Comparison of ENCODE assay signal across 8 cellular contexts in genomic region chr14:23953116-23953463, GRCh38. TPM values are rescaled to one million over a fixed set of nuclear protein-coding genes. Genes with fewer than 3 reads are reported as not detected.
DNase-seq lines count a peak whose midpoint lies in the region; ATAC-seq, FAIRE-seq and TF ChIP-seq lines count a peak whose summit lies in the region.
"Not testable (repeated sequence)": the region's sequence is repeated elsewhere in the genome, so short reads cannot be mapped to it uniquely, and the experiment has no call there.

No MANE protein-coding gene starts in this region.

- not testable (repeated sequence) for H4K20me1 ChIP-seq in endothelial cell of umbilical vein (replicated peaks; ENCODE audit: control insufficient read depth, extremely low read depth, insufficient read depth, low read length); keratinocyte (ENCODE audit: control insufficient read depth, extremely low read depth, insufficient read depth, low read length); neural progenitor cell (ENCODE audit: low read depth)

- not testable (repeated sequence) for H3F3A ChIP-seq in neural progenitor cell (ENCODE audit: low read depth)

- not testable (repeated sequence) for FAIRE-seq in endothelial cell of umbilical vein (lab: Jason Lieb, UNC); keratinocyte (lab: Jason Lieb, UNC)

- H3K4me3 ChIP-seq in RWPE2 (ENCODE audit: severe bottlenecking) = peak overlapping the region; percentile 73
- peak overlapping the region; percentile 67 to 80 (median 72) for H3K4me3 ChIP-seq in endothelial cell of umbilical vein (replicated peaks in 1 of 3; ENCODE audit: insufficient read depth in 1 of 3, low read depth in 1 of 3, low read length in 3 of 3)
- peak overlapping the region; percentile 80 to 90 (median 81) for H3K4me3 ChIP-seq in keratinocyte (ENCODE audit: control insufficient read depth in 2 of 3, extremely low read depth in 1 of 3, insufficient read depth in 2 of 3, low read depth in 1 of 3, low read length in 3 of 3)
- peak overlapping the region; percentile 83 for H3K4me3 ChIP-seq in neural progenitor cell

- H3K4me2 ChIP-seq in endothelial cell of umbilical vein (ENCODE audit: insufficient read depth, low read length) (peak overlapping the region; percentile 10), keratinocyte (ENCODE audit: control insufficient read depth, extremely low read depth, insufficient read depth, low read depth, low read length) (peak overlapping the region; percentile 76), neural progenitor cell (peak overlapping the region; percentile 87)

- H3K9me3 Mint-ChIP-seq in CD14-positive monocyte = peaks cover 5 to 12% (median 8%) of the 10 kb centered on the region in 7 donors
- not testable (repeated sequence) for H3K9me3 Mint-ChIP-seq in activated naive CD8-positive, alpha-beta T cell treated with anti-CD3 and anti-CD28 coated beads, Interleukin-2, amount 10 ng/mL, durations not matched to agents 7 days and 5 days
- H3K9me3 Mint-ChIP-seq in neural progenitor cell = peaks cover 19% of the 10 kb centered on the region

- dilution Hi-C loops in endothelial cell of umbilical vein (cut with MboI; ENCODE audit: extremely low pct_ligation_motif_present, low sequenced_read_pairs); keratinocyte (cut with MboI; ENCODE audit: extremely low pct_ligation_motif_present, low sequenced_read_pairs): not testable (repeated sequence)

- H3K27ac Mint-ChIP-seq in CD14-positive monocyte (peak overlapping the region in 6 of 7 donors; percentile 8 to 92 (median 83)), neural progenitor cell (peak overlapping the region; percentile 57)
- peak overlapping the region; percentile 86 for H3K27ac Mint-ChIP-seq in activated naive CD8-positive, alpha-beta T cell treated with anti-CD3 and anti-CD28 coated beads, Interleukin-2, amount 10 ng/mL, durations not matched to agents 7 days and 5 days

- H3K27me3 ChIP-seq in RWPE2 (ENCODE audit: insufficient read depth, poor library complexity, severe bottlenecking); endothelial cell of umbilical vein (ENCODE audit: control insufficient read depth in 2 of 2, insufficient read depth in 2 of 2, low read length in 2 of 2); keratinocyte (ENCODE audit: control insufficient read depth, extremely low read depth, insufficient read depth, low read length); neural progenitor cell: not testable (repeated sequence)

- H3K36me3 ChIP-seq in RWPE2 (ENCODE audit: low read depth) = peaks cover 10% of the 10 kb centered on the region
- not testable (repeated sequence) for H3K36me3 ChIP-seq in endothelial cell of umbilical vein (ENCODE audit: control insufficient read depth in 2 of 2, extremely low read depth in 1 of 2, insufficient read depth in 2 of 2, low read length in 2 of 2); keratinocyte (ENCODE audit: control insufficient read depth in 2 of 2, extremely low read depth in 1 of 2, insufficient read depth in 2 of 2, low read length in 2 of 2); neural progenitor cell

- peak; percentile 3 for ATAC-seq in HG03354 (IDR thresholded peaks at IDR 0.05; ENCODE audit: poor library complexity, severe bottlenecking, unreplicated experiment)
- ATAC-seq in RWPE2 (ENCODE audit: low read depth) = peak; percentile 8
- not testable (repeated sequence) for ATAC-seq in activated naive CD8-positive, alpha-beta T cell treated with anti-CD3 and anti-CD28 coated beads, Interleukin-2, amount 10 ng/mL, durations not matched to agents 7 days and 5 days (ENCODE audit: low read depth)

- H3K9ac ChIP-seq in endothelial cell of umbilical vein (replicated peaks; ENCODE audit: extremely low read depth, insufficient read depth, low read length) = not testable (repeated sequence)
- H3K9ac ChIP-seq in keratinocyte (ENCODE audit: control insufficient read depth, extremely low read depth, insufficient read depth, low read length) (peak overlapping the region; percentile 85), neural progenitor cell (peak overlapping the region; percentile 57)

- H3K27ac ChIP-seq in RWPE2 (ENCODE audit: poor library complexity, severe bottlenecking) (peak overlapping the region; percentile 51), temporal lobe (ENCODE audit: low read depth, low read length) (peak overlapping the region; percentile 87)
- not testable (repeated sequence) for H3K27ac ChIP-seq in endothelial cell of umbilical vein (ENCODE audit: insufficient read depth, low read depth, low read length); keratinocyte (ENCODE audit: control insufficient read depth, insufficient read depth, low read length); neural progenitor cell

- POLR2A ChIA-PET in activated naive CD8-positive, alpha-beta T cell treated with anti-CD3 and anti-CD28 coated beads, Interleukin-2, amount 10 ng/mL, durations not matched to agents 7 days and 5 days (lab: Charles Lee) = interaction anchor here (1.2 to 1.5 kb wide), 2 partner anchors 246 to 364 kb away, joined by 3 read pairs; no protein-coding TSS in a partner anchor
- POLR2A ChIA-PET in endothelial cell of umbilical vein (lab: Charles Lee) = not testable (repeated sequence)

- H2AFZ ChIP-seq in endothelial cell of umbilical vein (ENCODE audit: low read depth, low read length) = peak overlapping the region; percentile 95
- peak overlapping the region; percentile 80 for H2AFZ ChIP-seq in keratinocyte (ENCODE audit: control insufficient read depth, low read length)
- H2AFZ ChIP-seq in neural progenitor cell (replicated peaks) = peak overlapping the region; percentile 86

- intact Hi-C loops in CD14-positive monocyte (cut with micrococcal nuclease); endothelial cell of umbilical vein (cut with micrococcal nuclease): not testable (repeated sequence)

- H3K27me3 Mint-ChIP-seq in CD14-positive monocyte (ENCODE audit: low read depth in 3 of 3); activated naive CD8-positive, alpha-beta T cell treated with anti-CD3 and anti-CD28 coated beads, Interleukin-2, amount 10 ng/mL, durations not matched to agents 7 days and 5 days; neural progenitor cell (ENCODE audit: insufficient read depth, low read depth): not testable (repeated sequence)

- peak overlapping the region; percentile 99 to 100 for H3K4me3 Mint-ChIP-seq in CD14-positive monocyte
- H3K4me3 Mint-ChIP-seq in activated naive CD8-positive, alpha-beta T cell treated with anti-CD3 and anti-CD28 coated beads, Interleukin-2, amount 10 ng/mL, durations not matched to agents 7 days and 5 days = peak overlapping the region; percentile 95
- peak overlapping the region; percentile 97 for H3K4me3 Mint-ChIP-seq in neural progenitor cell

- H3K4me1 ChIP-seq in RWPE2 (ENCODE audit: insufficient read depth, poor library complexity, severe bottlenecking); endothelial cell of umbilical vein (ENCODE audit: control insufficient read depth, extremely low read depth, insufficient read depth, low read length); keratinocyte (ENCODE audit: control insufficient read depth, extremely low read depth, insufficient read depth, low read length); neural progenitor cell: not testable (repeated sequence)

- CTCF ChIA-PET in endothelial cell of umbilical vein (lab: Charles Lee) = interaction anchor here (0.9 kb wide), 1 partner anchor 43 kb away, joined by 3 read pairs; no protein-coding TSS in a partner anchor

- H3K9me1 ChIP-seq in endothelial cell of umbilical vein (replicated peaks; ENCODE audit: control insufficient read depth, extremely low read depth, insufficient read depth, low read length); keratinocyte (ENCODE audit: control insufficient read depth, extremely low read depth, insufficient read depth, low read length): not testable (repeated sequence)

- H3K79me2 ChIP-seq in endothelial cell of umbilical vein (ENCODE audit: control insufficient read depth, insufficient read depth, low read length); keratinocyte (ENCODE audit: control insufficient read depth, insufficient read depth, low read length); neural progenitor cell (ENCODE audit: low read depth): not testable (repeated sequence)

- peaks cover 22 to 38% of the 10 kb centered on the region in 2 donors for H3K36me3 Mint-ChIP-seq in CD14-positive monocyte
- peaks cover 11% of the 10 kb centered on the region for H3K36me3 Mint-ChIP-seq in activated naive CD8-positive, alpha-beta T cell treated with anti-CD3 and anti-CD28 coated beads, Interleukin-2, amount 10 ng/mL, durations not matched to agents 7 days and 5 days
- not testable (repeated sequence) for H3K36me3 Mint-ChIP-seq in neural progenitor cell

- not testable (repeated sequence) for DNase-seq in CD14-positive monocyte (ENCODE audit: low spot score); RWPE2 (ENCODE audit: low spot score); activated naive CD8-positive, alpha-beta T cell treated with anti-CD3 and anti-CD28 coated beads, Interleukin-2, amount 10 ng/mL, durations not matched to agents 7 days and 5 days; endothelial cell of umbilical vein (ENCODE audit: low read depth, low spot score); keratinocyte (ENCODE audit: low read depth, low spot score); neural progenitor cell (ENCODE audit: low spot score)

- not testable (repeated sequence) for H3K9me3 ChIP-seq in RWPE2 (ENCODE audit: severe bottlenecking); endothelial cell of umbilical vein (replicated peaks; ENCODE audit: control insufficient read depth, insufficient read depth, low read length); keratinocyte (ENCODE audit: control insufficient read depth, low read depth, low read length); neural progenitor cell (ENCODE audit: low read depth)

- not testable (repeated sequence) for BruUV-seq in endothelial cell of umbilical vein (replicated peaks; lab: Mats Ljungman, UMichigan)

- not testable (repeated sequence) for TF ChIP-seq CTCF in CD14-positive monocyte (IDR thresholded peaks at IDR 0.05); RWPE2 (IDR thresholded peaks at IDR 0.05; ENCODE audit: poor library complexity, severe bottlenecking); endothelial cell of umbilical vein (IDR thresholded peaks at IDR 0.05; ENCODE audit: extremely low read depth in 1 of 2, insufficient read depth in 1 of 2, low read depth in 1 of 2, low read length in 2 of 2); keratinocyte (optimal IDR thresholded peaks at IDR 0.05 in 1 of 3, IDR thresholded peaks at IDR 0.05 in 1 of 3, conservative IDR thresholded peaks at IDR 0.05 in 1 of 3; ENCODE audit: extremely low read depth in 1 of 3, insufficient read depth in 2 of 3, low read length in 3 of 3); neural progenitor cell (IDR thresholded peaks at IDR 0.05)

- H3K4me1 Mint-ChIP-seq in CD14-positive monocyte = peaks cover 29% of the 10 kb centered on the region
- peaks cover 11% of the 10 kb centered on the region for H3K4me1 Mint-ChIP-seq in activated naive CD8-positive, alpha-beta T cell treated with anti-CD3 and anti-CD28 coated beads, Interleukin-2, amount 10 ng/mL, durations not matched to agents 7 days and 5 days
- H3K4me1 Mint-ChIP-seq in neural progenitor cell = peaks cover 21% of the 10 kb centered on the region

- not testable (repeated sequence) for TF ChIP-seq POLR2A in endothelial cell of umbilical vein (IDR thresholded peaks at IDR 0.05; ENCODE audit: low read depth, low read length)

RNA-seq across cellular contexts. Expression of gene DHRS4, which starts 0.5 kb away (rescaled TPM):
- polyA plus RNA-seq in CD14-positive monocyte = 10 to 100 TPM; 63.2 to 68.1 TPM
- total RNA-seq in activated naive CD8-positive, alpha-beta T cell treated with anti-CD3 and anti-CD28 coated beads, Interleukin-2, amount 10 ng/mL, durations not matched to agents 7 days and 5 days = 10 to 100 TPM; 17.1 to 20.0 TPM
- total RNA-seq in endothelial cell of umbilical vein = 19.2 and 24.4 TPM in 2 replicates
- polyA plus RNA-seq in endothelial cell of umbilical vein = 24.9 and 32.0 TPM in 2 replicates
- polyA plus RNA-seq in endothelial cell of umbilical vein (2011; cell fraction: cytosol; rRNA removed) = 29.1 and 32.5 TPM in 2 replicates
- 15.4 and 16.7 TPM in 2 replicates for polyA plus RNA-seq in endothelial cell of umbilical vein (2011; cell fraction: nucleus; rRNA removed)
- 24.4 and 25.2 TPM in 2 replicates for polyA plus RNA-seq in endothelial cell of umbilical vein (2012)
- polyA minus RNA-seq in endothelial cell of umbilical vein = 6.3 and 9.5 TPM in 2 replicates
- polyA minus RNA-seq in endothelial cell of umbilical vein (2011; cell fraction: cytosol; rRNA and poly(A)+ RNA removed) = 14.2 TPM
- 4.5 and 5.0 TPM in 2 replicates for polyA minus RNA-seq in endothelial cell of umbilical vein (2011; cell fraction: nucleus; rRNA and poly(A)+ RNA removed)
- 21.2 to 28.3 TPM (median 22.8 TPM) in 3 replicates for polyA plus RNA-seq in keratinocyte
- polyA plus RNA-seq in keratinocyte (2011; ENCODE audit: low read depth) = 64.6 TPM
- polyA plus RNA-seq in keratinocyte (2011; cell fraction: cytosol; rRNA removed) = 21.7 and 34.0 TPM in 2 replicates
- polyA plus RNA-seq in keratinocyte (2011; cell fraction: nucleus; rRNA removed) = 22.6 and 26.9 TPM in 2 replicates
- polyA plus RNA-seq in keratinocyte (2012; ENCODE audit: low replicate concordance) = 33.7 and 37.3 TPM in 2 replicates
- 6.1 to 10.1 TPM (median 9.5 TPM) in 3 replicates for polyA minus RNA-seq in keratinocyte
- 17.8 TPM for polyA minus RNA-seq in keratinocyte (2011; cell fraction: cytosol; rRNA and poly(A)+ RNA removed)
- 4.7 and 5.0 TPM in 2 replicates for polyA minus RNA-seq in keratinocyte (2011; cell fraction: nucleus; rRNA and poly(A)+ RNA removed)
- 18.6 and 20.4 TPM in 2 replicates for total RNA-seq in neural progenitor cell (ENCODE audit: low replicate concordance)
- 5.7 TPM for total RNA-seq in temporal lobe

RNA-seq across cellular contexts. Expression of gene DHRS4L2, which starts 35.6 kb away (rescaled TPM):
- polyA plus RNA-seq in CD14-positive monocyte (10 to 100 TPM; 42.6 to 46.6 TPM), endothelial cell of umbilical vein (18.2 and 21.9 TPM in 2 replicates), keratinocyte (16.3 to 22.8 TPM (median 18.1 TPM) in 3 replicates)
- 10 to 100 TPM; 17.7 to 20.9 TPM for total RNA-seq in activated naive CD8-positive, alpha-beta T cell treated with anti-CD3 and anti-CD28 coated beads, Interleukin-2, amount 10 ng/mL, durations not matched to agents 7 days and 5 days
- total RNA-seq in endothelial cell of umbilical vein (18.5 and 20.7 TPM in 2 replicates), neural progenitor cell (ENCODE audit: low replicate concordance) (3.6 and 7.4 TPM in 2 replicates), temporal lobe (1.7 TPM)
- 24.0 and 26.1 TPM in 2 replicates for polyA plus RNA-seq in endothelial cell of umbilical vein (2011; cell fraction: cytosol; rRNA removed)
- 11.4 and 15.6 TPM in 2 replicates for polyA plus RNA-seq in endothelial cell of umbilical vein (2011; cell fraction: nucleus; rRNA removed)
- polyA plus RNA-seq in endothelial cell of umbilical vein (2012) = 18.6 and 20.4 TPM in 2 replicates
- polyA minus RNA-seq in endothelial cell of umbilical vein (10.1 and 12.2 TPM in 2 replicates), keratinocyte (13.3 to 25.3 TPM (median 15.5 TPM) in 3 replicates)
- polyA minus RNA-seq in endothelial cell of umbilical vein (2011; cell fraction: cytosol; rRNA and poly(A)+ RNA removed) = 30.6 TPM
- polyA minus RNA-seq in endothelial cell of umbilical vein (2011; cell fraction: nucleus; rRNA and poly(A)+ RNA removed) = 2.6 and 3.9 TPM in 2 replicates
- 33.9 TPM for polyA plus RNA-seq in keratinocyte (2011; ENCODE audit: low read depth)
- polyA plus RNA-seq in keratinocyte (2011; cell fraction: cytosol; rRNA removed) = 22.6 and 27.3 TPM in 2 replicates
- 15.5 and 21.7 TPM in 2 replicates for polyA plus RNA-seq in keratinocyte (2011; cell fraction: nucleus; rRNA removed)
- polyA plus RNA-seq in keratinocyte (2012; ENCODE audit: low replicate concordance) = 23.2 and 29.3 TPM in 2 replicates
- 33.8 TPM for polyA minus RNA-seq in keratinocyte (2011; cell fraction: cytosol; rRNA and poly(A)+ RNA removed)
- 3.6 and 4.1 TPM in 2 replicates for polyA minus RNA-seq in keratinocyte (2011; cell fraction: nucleus; rRNA and poly(A)+ RNA removed)

Comparison
In these comparisons a context has a peak if more than half of its experiments do, and no peak if none do; other contexts are left out.
1. H3K4me2 ChIP-seq: peak in every context shown above with its lines; median percentile 87 in neural progenitor cell; 76 in keratinocyte; 10 in endothelial cell of umbilical vein.